In genomic region chr4:25310825-25311210, GRCh38 we compare ENCODE assay signal across 12 cellular contexts. TPM values are rescaled to one million over a fixed set of nuclear protein-coding genes. Genes with fewer than 3 reads are reported as not detected.
DNase-seq lines count a peak whose midpoint lies in the region; ATAC-seq and TF ChIP-seq lines count a peak whose summit lies in the region.
"Had no signal": no experiment of that assay in that cellular context is flagged by ENCODE, and none has a peak within 500 bp of the region (broad histone marks: within the 10 kb centered on the region; RNA-seq: fewer than 3 reads in every experiment).

No MANE protein-coding gene starts in this region.

- POLR2A ChIA-PET in CD8-positive, alpha-beta memory T cell (lab: Charles Lee) = no interaction called here

- H3K9me3 ChIP-seq in SU-DHL-6 (ENCODE audit: insufficient read depth, low read length) = no peaks in the 10 kb centered on the region
- no peaks in the 10 kb centered on the region for H3K9me3 ChIP-seq in CD8-positive, alpha-beta memory T cell (ENCODE audit: low read length)
- H3K9me3 ChIP-seq: adrenal gland, gastrocnemius medialis, left ventricle myocardium inferior had no signal

- H3K4me1 Mint-ChIP-seq in stimulated activated memory B cell treated with anti-CD40 and anti-IgM and Interleukin-4, amounts not matched to agents 10 μg/mL and 1 μg/mL and 100 μg/mL, for 72 hours = peaks cover 47% of the 10 kb centered on the region
- H3K4me1 Mint-ChIP-seq in CD8-positive, alpha-beta memory T cell = peaks cover 0 to 21% (median 17%) of the 10 kb centered on the region in 3 donors

- no peak for TF ChIP-seq CTCF in SU-DHL-6 (IDR thresholded peaks at IDR 0.05; ENCODE audit: insufficient read depth, low read length, poor library complexity, severe bottlenecking)

- no peaks in the 10 kb centered on the region for H4K20me1 ChIP-seq in SU-DHL-6 (ENCODE audit: low read depth, low read length)

- CTCF ChIA-PET in CD8-positive, alpha-beta memory T cell (lab: Charles Lee) = interaction anchor here (2.2 kb wide), 1 partner anchor 10 kb away, joined by 8 read pairs; no protein-coding TSS in a partner anchor

- peak overlapping the region; percentile 52 for H2AFZ ChIP-seq in SU-DHL-6 (ENCODE audit: low read depth, low read length, severe bottlenecking)

- no peaks in the 10 kb centered on the region for H3K9me3 Mint-ChIP-seq in stimulated activated memory B cell treated with anti-CD40 and anti-IgM and Interleukin-4, amounts not matched to agents 10 μg/mL and 1 μg/mL and 100 μg/mL, for 72 hours
- H3K9me3 Mint-ChIP-seq in CD8-positive, alpha-beta memory T cell = no peaks in the 10 kb centered on the region

- no peaks in the 10 kb centered on the region for H3K27me3 ChIP-seq in SU-DHL-6 (ENCODE audit: low read length)
- no peaks in the 10 kb centered on the region for H3K27me3 ChIP-seq in CD8-positive, alpha-beta memory T cell (ENCODE audit: insufficient read depth, low read length, poor library complexity, severe bottlenecking)
- H3K27me3 ChIP-seq: adrenal gland, gastrocnemius medialis had no signal

- DNase-seq in CD8-positive, alpha-beta memory T cell = no peak
- DNase-seq in CD1c-positive myeloid dendritic cell (ENCODE audit: extremely low spot score) = no peak
- DNase-seq: adrenal gland, gastrocnemius medialis, HCEC 1CT, left ventricle myocardium inferior, NCI-H1930 had no signal

- H3K27ac ChIP-seq in SU-DHL-6 (ENCODE audit: low read depth, low read length) = peak overlapping the region; percentile 27
- H3K27ac ChIP-seq in CD8-positive, alpha-beta memory T cell (ENCODE audit: low read depth, low read length) = no peak overlapping the region
- H3K27ac ChIP-seq: adrenal gland, gastrocnemius medialis, left ventricle myocardium inferior had no signal

- H3K36me3 ChIP-seq in SU-DHL-6 (ENCODE audit: low read length) = no peaks in the 10 kb centered on the region
- no peaks in the 10 kb centered on the region for H3K36me3 ChIP-seq in CD8-positive, alpha-beta memory T cell (ENCODE audit: insufficient read depth, low read length)
- H3K36me3 ChIP-seq: gastrocnemius medialis had no signal

- H3K4me3 ChIP-seq in SU-DHL-6 (ENCODE audit: insufficient read depth, low read length, poor library complexity, severe bottlenecking) = no peak overlapping the region
- no peak overlapping the region for H3K4me3 ChIP-seq in CD8-positive, alpha-beta memory T cell (ENCODE audit: low read length)
- H3K4me3 ChIP-seq: adrenal gland, gastrocnemius medialis, left ventricle myocardium inferior had no signal

- H3K9ac ChIP-seq in SU-DHL-6 (ENCODE audit: low read length) = peak overlapping the region; percentile 20; the same call in 1 of the 2 replicates

- peak overlapping the region; percentile 48 for H3K4me2 ChIP-seq in SU-DHL-6 (ENCODE audit: low read depth, low read length, poor library complexity, severe bottlenecking)

- peaks cover 12% of the 10 kb centered on the region for H3K4me1 ChIP-seq in CD8-positive, alpha-beta memory T cell (ENCODE audit: insufficient read depth, low read length)

- ATAC-seq in GM18909 (IDR thresholded peaks at IDR 0.05; ENCODE audit: poor library complexity, unreplicated experiment) (peak; percentile 25), HG02870 (IDR thresholded peaks at IDR 0.05; ENCODE audit: unreplicated experiment) (peak; percentile 16), HG03280 (IDR thresholded peaks at IDR 0.05; ENCODE audit: unreplicated experiment) (no peak)
- no peak for ATAC-seq in stimulated activated memory B cell treated with anti-CD40 and anti-IgM and Interleukin-4, amounts not matched to agents 10 μg/mL and 1 μg/mL and 100 μg/mL, for 72 hours
- ATAC-seq: gastrocnemius medialis had no signal

- no peaks in the 10 kb centered on the region for H3K27me3 Mint-ChIP-seq in stimulated activated memory B cell treated with anti-CD40 and anti-IgM and Interleukin-4, amounts not matched to agents 10 μg/mL and 1 μg/mL and 100 μg/mL, for 72 hours
- peaks cover 2 to 21% of the 10 kb centered on the region in 2 donors for H3K27me3 Mint-ChIP-seq in CD8-positive, alpha-beta memory T cell

- peaks cover 9% of the 10 kb centered on the region for H3K79me2 ChIP-seq in SU-DHL-6 (ENCODE audit: insufficient read depth, low read length)

- H3K27ac Mint-ChIP-seq in stimulated activated memory B cell treated with anti-CD40 and anti-IgM and Interleukin-4, amounts not matched to agents 10 μg/mL and 1 μg/mL and 100 μg/mL, for 72 hours = peak overlapping the region; percentile 81
- H3K27ac Mint-ChIP-seq in CD8-positive, alpha-beta memory T cell = peak overlapping the region in 1 of 8 donors; percentile 55

- no peaks in the 10 kb centered on the region for H3K9me2 ChIP-seq in SU-DHL-6 (replicated peaks; ENCODE audit: insufficient read depth, low read length)

- H3K36me3 Mint-ChIP-seq in stimulated activated memory B cell treated with anti-CD40 and anti-IgM and Interleukin-4, amounts not matched to agents 10 μg/mL and 1 μg/mL and 100 μg/mL, for 72 hours = peaks cover 7% of the 10 kb centered on the region
- peaks cover 0 to 12% (median 4%) of the 10 kb centered on the region in 3 donors for H3K36me3 Mint-ChIP-seq in CD8-positive, alpha-beta memory T cell

- no peaks in the 10 kb centered on the region for H3F3A ChIP-seq in SU-DHL-6 (ENCODE audit: insufficient read depth)

- peak overlapping the region; percentile 6 for H3K4me3 Mint-ChIP-seq in stimulated activated memory B cell treated with anti-CD40 and anti-IgM and Interleukin-4, amounts not matched to agents 10 μg/mL and 1 μg/mL and 100 μg/mL, for 72 hours
- H3K4me3 Mint-ChIP-seq in CD8-positive, alpha-beta memory T cell = no peak overlapping the region

RNA-seq across cellular contexts. Expression of gene ZCCHC4, which starts 1.8 kb away (rescaled TPM):
- total RNA-seq in CD8-positive, alpha-beta memory T cell = 10 to 100 TPM; 14.1 to 15.0 TPM
- polyA plus RNA-seq in CD8-positive, alpha-beta memory T cell = 11.6 TPM

Comparison
In these comparisons a context has a peak if more than half of its experiments do, and no peak if none do; other contexts are left out.
1. ATAC-seq: peak in GM18909 (single experiment) and HG02870 (single experiment); none in stimulated activated memory B cell treated with anti-CD40 and anti-IgM and Interleukin-4, amounts not matched to agents 10 μg/mL and 1 μg/mL and 100 μg/mL, for 72 hours (single experiment) and HG03280 (single experiment).